9 cellular contexts compared by ENCODE assay signal in genomic region chr11:22670803-22671202, GRCh38. TPM values are rescaled to one million over a fixed set of nuclear protein-coding genes. Genes with fewer than 3 reads are reported as not detected.
A peak's percentile ranks its signal among the peaks of the same experiment; 100 is the strongest.
DNase-seq lines count a peak whose midpoint lies in the region; ATAC-seq and TF ChIP-seq lines count a peak whose summit lies in the region.
"Had no signal": no experiment of that assay in that cellular context is flagged by ENCODE, and none has a peak within 500 bp of the region (broad histone marks: within the 10 kb centered on the region; RNA-seq: fewer than 3 reads in every experiment).

No MANE protein-coding gene starts in this region.

- H3K27ac Mint-ChIP-seq in nephron progenitor cell, result no peak overlapping the region
- H3K27ac Mint-ChIP-seq: B cell had no signal

- no peaks in the 10 kb centered on the region for H3K9me3 Mint-ChIP-seq in nephron progenitor cell

- H3K4me3 Mint-ChIP-seq in nephron progenitor cell, result no peak overlapping the region
- H3K4me3 Mint-ChIP-seq: B cell had no signal

- H3K4me1 Mint-ChIP-seq in nephron progenitor cell, result peaks cover 27% of the 10 kb centered on the region

- no peaks in the 10 kb centered on the region for H3K36me3 Mint-ChIP-seq in nephron progenitor cell (ENCODE audit: low read depth)

- peak; percentile 40 for ATAC-seq in HG03060 (IDR thresholded peaks at IDR 0.05; ENCODE audit: low read depth, unreplicated experiment)

- peak; percentile 35 for TF ChIP-seq CTCF in nephron progenitor cell (IDR thresholded peaks at IDR 0.05)

- H3K27me3 Mint-ChIP-seq in nephron progenitor cell (ENCODE audit: low read depth, poor library complexity), result peaks cover 2% of the 10 kb centered on the region

- DNase-seq in NCI-H1417 (lab: John Stamatoyannopoulos, UW) (peak in 2 of 3 experiments; percentile 50 to 65), NCI-H1417 treated with DMSO at 0.1 percent for 48 hours (lab: John Stamatoyannopoulos, UW) (no peak), SK-N-DZ (ENCODE audit: low spot score) (peak; percentile 13), nephron progenitor cell (no peak), NCI-H2029 (lab: John Stamatoyannopoulos, UW) (no peak), iPS-NIHi11 (ENCODE audit: low spot score) (no peak), amygdala (lab: John Stamatoyannopoulos, UW) (no peak)

RNA-seq across cellular contexts. Expression of gene GAS2, which starts 4.4 kb away (rescaled TPM):
- 0.43 and 4.6 TPM in 2 replicates for polyA plus RNA-seq in SK-N-DZ (2014; cell fraction: cytosol; rRNA removed)
- polyA plus RNA-seq in SK-N-DZ (2014; cell fraction: nucleus; rRNA removed), result 1.6 and 2.7 TPM in 2 replicates

RNA-seq across cellular contexts. Expression of gene FANCF, which starts 45.2 kb away (rescaled TPM):
- 22.1 and 23.1 TPM in 2 replicates for polyA plus RNA-seq in SK-N-DZ (2014; cell fraction: cytosol; rRNA removed)
- polyA plus RNA-seq in SK-N-DZ (2014; cell fraction: nucleus; rRNA removed), result 7.0 and 7.9 TPM in 2 replicates

Comparison
In these comparisons a context has a peak if more than half of its experiments do, and no peak if none do; other contexts are left out.
1. DNase-seq: peak in NCI-H1417 (2 of 3) and SK-N-DZ (single experiment); none in NCI-H1417 treated with DMSO at 0.1 percent for 48 hours (single experiment), nephron progenitor cell (single experiment), NCI-H2029 (single experiment), iPS-NIHi11 (single experiment) and amygdala (0 of 56).